Comparison of ENCODE assay signal across 20 cellular contexts in genomic region chrX:16120431-16120830, GRCh38. TPM values are rescaled to one million over a fixed set of nuclear protein-coding genes. Genes with fewer than 3 reads are reported as not detected.
DNase-seq lines count a peak whose midpoint lies in the region; ATAC-seq and TF ChIP-seq lines count a peak whose summit lies in the region.
"Had no signal": no experiment of that assay in that cellular context is flagged by ENCODE, and none has a peak within 500 bp of the region (broad histone marks: within the 10 kb centered on the region; RNA-seq: fewer than 3 reads in every experiment).

No MANE protein-coding gene starts in this region.

- H2BK15ac ChIP-seq in mesendoderm (replicated peaks; ENCODE audit: low read depth) = no peak overlapping the region

- H3K4me2 ChIP-seq in GM23248 (ENCODE audit: unreplicated experiment) = no peak overlapping the region
- no peak overlapping the region for H3K4me2 ChIP-seq in mesendoderm (ENCODE audit: low read length)

- in situ Hi-C loops in GM23248 (cut with MboI) = loop anchor here (10.0 kb wide), 1 partner anchor 554 kb away; no protein-coding TSS in a partner anchor

- H3K4me3 ChIP-seq in GM23248 (no peak overlapping the region), mesendoderm (ENCODE audit: low read length) (no peak overlapping the region)
- H3K4me3 ChIP-seq: adrenal gland, upper lobe of left lung had no signal

- no peaks in the 10 kb centered on the region for H3F3A ChIP-seq in GM23248 (ENCODE audit: insufficient read depth)

- H3K27me3 Mint-ChIP-seq in activated naive CD4-positive, alpha-beta T cell treated with anti-CD3 and anti-CD28 coated beads for 36 hours (ENCODE audit: low read depth) = peaks cover 3% of the 10 kb centered on the region
- H3K27me3 Mint-ChIP-seq in activated B cell treated with CpG ODN at 0.5 μM for 24 hours = peaks cover 2% of the 10 kb centered on the region
- no peaks in the 10 kb centered on the region for H3K27me3 Mint-ChIP-seq in stimulated activated memory B cell treated with anti-CD40 and anti-IgM and Interleukin-4, amounts not matched to agents 10 μg/mL and 1 μg/mL and 100 μg/mL, for 72 hours
- peaks cover 16% of the 10 kb centered on the region for H3K27me3 Mint-ChIP-seq in T-helper 17 cell

- no peaks in the 10 kb centered on the region for H3K36me3 Mint-ChIP-seq in activated naive CD4-positive, alpha-beta T cell treated with anti-CD3 and anti-CD28 coated beads for 36 hours (ENCODE audit: low read depth)
- H3K36me3 Mint-ChIP-seq in activated naive CD4-positive, alpha-beta T cell treated with anti-CD3 and anti-CD28 coated beads, Interleukin-2, amount 50 U/mL, for 72 hours = peaks cover 0 to 5% of the 10 kb centered on the region in 2 donors
- H3K36me3 Mint-ChIP-seq in activated B cell treated with CpG ODN at 0.5 μM for 24 hours (ENCODE audit: low read depth) = no peaks in the 10 kb centered on the region
- H3K36me3 Mint-ChIP-seq in stimulated activated memory B cell treated with anti-CD40 and anti-IgM and Interleukin-4, amounts not matched to agents 10 μg/mL and 1 μg/mL and 100 μg/mL, for 72 hours = no peaks in the 10 kb centered on the region
- peaks cover 2% of the 10 kb centered on the region for H3K36me3 Mint-ChIP-seq in T-helper 17 cell (ENCODE audit: low read depth)

- H2BK120ac ChIP-seq in mesendoderm (ENCODE audit: low read depth, low read length) = no peak overlapping the region

- H4K20me1 ChIP-seq in GM23248 (ENCODE audit: insufficient read depth) = no peaks in the 10 kb centered on the region

- no peak overlapping the region for H3K56ac ChIP-seq in mesendoderm (ENCODE audit: low read length)

- intact Hi-C loops in activated naive CD4-positive, alpha-beta T cell treated with anti-CD3 and anti-CD28 coated beads for 36 hours (cut with micrococcal nuclease) = loop anchor here (5.0 to 10.0 kb wide), 4 partner anchors 186 to 358 kb away; partner anchors contain the start of gene AP1S2
- intact Hi-C loops in activated B cell treated with CpG ODN at 0.5 μM for 24 hours (cut with micrococcal nuclease) = loop anchor here (5.0 to 10.0 kb wide), 2 partner anchors 443 to 574 kb away; no protein-coding TSS in a partner anchor

- no peaks in the 10 kb centered on the region for H3K9me3 Mint-ChIP-seq in activated naive CD4-positive, alpha-beta T cell treated with anti-CD3 and anti-CD28 coated beads for 36 hours
- peaks cover 0 to 4% of the 10 kb centered on the region in 2 donors for H3K9me3 Mint-ChIP-seq in activated naive CD4-positive, alpha-beta T cell treated with anti-CD3 and anti-CD28 coated beads, Interleukin-2, amount 50 U/mL, for 72 hours
- peaks cover 4% of the 10 kb centered on the region for H3K9me3 Mint-ChIP-seq in activated B cell treated with CpG ODN at 0.5 μM for 24 hours
- peaks cover 4% of the 10 kb centered on the region for H3K9me3 Mint-ChIP-seq in stimulated activated memory B cell treated with anti-CD40 and anti-IgM and Interleukin-4, amounts not matched to agents 10 μg/mL and 1 μg/mL and 100 μg/mL, for 72 hours

- no peak overlapping the region for H4K8ac ChIP-seq in mesendoderm (ENCODE audit: low read depth, low read length)

- H3K9ac ChIP-seq in GM23248 = no peak overlapping the region
- no peak overlapping the region for H3K9ac ChIP-seq in mesendoderm (ENCODE audit: low read length)

- no peak overlapping the region for H2BK5ac ChIP-seq in mesendoderm (ENCODE audit: low read length)

- H3K9me3 ChIP-seq in GM23248 (ENCODE audit: low read depth) (no peaks in the 10 kb centered on the region), T-helper 17 cell (ENCODE audit: control insufficient read depth, low read length, poor library complexity, severe bottlenecking) (no peaks in the 10 kb centered on the region)
- H3K9me3 ChIP-seq: adrenal gland had no signal

- H2AFZ ChIP-seq in GM23248 = no peak overlapping the region

- no peaks in the 10 kb centered on the region for H3K36me3 ChIP-seq in GM23248 (ENCODE audit: low read depth)
- H3K36me3 ChIP-seq in mesendoderm (ENCODE audit: control insufficient read depth, insufficient read depth, low read length) = no peaks in the 10 kb centered on the region
- H3K36me3 ChIP-seq: adrenal gland, upper lobe of left lung had no signal

- H3K27ac ChIP-seq in GM23248 (no peak overlapping the region), mesendoderm (ENCODE audit: low read depth, low read length) (no peak overlapping the region)
- H3K27ac ChIP-seq: adrenal gland, HL-60, upper lobe of left lung had no signal

- H3K4me1 Mint-ChIP-seq in activated naive CD4-positive, alpha-beta T cell treated with anti-CD3 and anti-CD28 coated beads for 36 hours (ENCODE audit: low read depth) = peaks cover 22% of the 10 kb centered on the region
- H3K4me1 Mint-ChIP-seq in activated B cell treated with CpG ODN at 0.5 μM for 24 hours = peaks cover 33% of the 10 kb centered on the region
- peaks cover 24% of the 10 kb centered on the region for H3K4me1 Mint-ChIP-seq in stimulated activated memory B cell treated with anti-CD40 and anti-IgM and Interleukin-4, amounts not matched to agents 10 μg/mL and 1 μg/mL and 100 μg/mL, for 72 hours
- peaks cover 5% of the 10 kb centered on the region for H3K4me1 Mint-ChIP-seq in T-helper 17 cell

- WGBS in GM23248 (ENCODE audit: low coverage in 1 of 2, low lambda C conversion rate in 2 of 2, missing lambda C conversion rate in 2 of 2), 2 experiments = 94 to 96% methylated on average over 3 of the region's 3 CpGs
- no CpG with 5 or more reads among the region's 3 CpGs for WGBS in mesendoderm (ENCODE audit: extremely low coverage, insufficient coverage, low lambda C conversion rate)

- no peak overlapping the region for H4K5ac ChIP-seq in mesendoderm (ENCODE audit: low read length)

- no peak for DNase-seq in activated naive CD4-positive, alpha-beta T cell treated with anti-CD3 and anti-CD28 coated beads for 36 hours
- DNase-seq in activated naive CD4-positive, alpha-beta T cell treated with anti-CD3 and anti-CD28 coated beads, Interleukin-2, amount 50 U/mL, for 72 hours (ENCODE audit: low spot score in 2 of 2) = no peak
- peak; percentile 1 for DNase-seq in GM23248
- DNase-seq in activated B cell treated with CpG ODN at 0.5 μM for 24 hours = no peak
- no peak for DNase-seq in mesendoderm
- DNase-seq in T-helper 17 cell = no peak
- DNase-seq: activated CD4-positive, alpha-beta T cell treated with anti-CD3 and anti-CD28 coated beads, Interleukin-2, amount 50 U/mL, for 4 hours; activated T-cell treated with anti-CD3 and anti-CD28 coated beads for 4 hours; adrenal gland; EL; KBM-7; RPMI8226; upper lobe of left lung had no signal

- no peaks in the 10 kb centered on the region for H3K79me2 ChIP-seq in GM23248 (ENCODE audit: insufficient read depth)
- peaks cover 2% of the 10 kb centered on the region for H3K79me2 ChIP-seq in mesendoderm (ENCODE audit: control insufficient read depth, insufficient read depth, low read length)

- no peak for TF ChIP-seq CTCF in activated B cell treated with CpG ODN at 0.5 μM for 24 hours (IDR thresholded peaks at IDR 0.05)

- peak overlapping the region; percentile 20 for H3K27ac Mint-ChIP-seq in activated naive CD4-positive, alpha-beta T cell treated with anti-CD3 and anti-CD28 coated beads for 36 hours
- H3K27ac Mint-ChIP-seq in activated naive CD4-positive, alpha-beta T cell treated with anti-CD3 and anti-CD28 coated beads, Interleukin-2, amount 50 U/mL, for 72 hours = peak overlapping the region in 1 of 2 donors; percentile 75
- H3K27ac Mint-ChIP-seq in activated B cell treated with CpG ODN at 0.5 μM for 24 hours (peak overlapping the region; percentile 80), T-helper 17 cell (no peak overlapping the region)
- H3K27ac Mint-ChIP-seq in stimulated activated memory B cell treated with anti-CD40 and anti-IgM and Interleukin-4, amounts not matched to agents 10 μg/mL and 1 μg/mL and 100 μg/mL, for 72 hours = peak overlapping the region; percentile 72
- H3K27ac Mint-ChIP-seq: mesothelial cell of epicardium had no signal

- H3K18ac ChIP-seq in mesendoderm (ENCODE audit: low read length) = no peak overlapping the region

- H3K23ac ChIP-seq in mesendoderm (ENCODE audit: low read length) = no peak overlapping the region

- H3K4me1 ChIP-seq in GM23248 (ENCODE audit: insufficient read depth) = no peaks in the 10 kb centered on the region
- H3K4me1 ChIP-seq in mesendoderm (ENCODE audit: control insufficient read depth, low read depth, low read length) = no peaks in the 10 kb centered on the region
- H3K4me1 ChIP-seq: adrenal gland, upper lobe of left lung had no signal

- POLR2A ChIA-PET in activated B cell treated with CpG ODN at 0.5 μM for 24 hours (lab: Charles Lee) = interaction anchor here (1.2 kb wide), 1 partner anchor 266 kb away, joined by 9 read pairs; the partner anchor contains the start of gene AP1S2

- H2AK5ac ChIP-seq in mesendoderm (ENCODE audit: low read length) = no peak overlapping the region

- H3K27me3 ChIP-seq in GM23248 (replicated peaks; ENCODE audit: insufficient read depth) (no peaks in the 10 kb centered on the region), mesendoderm (ENCODE audit: insufficient read depth, low read length, poor library complexity) (no peaks in the 10 kb centered on the region)
- H3K27me3 ChIP-seq: upper lobe of left lung had no signal

- no peak overlapping the region for H3K4ac ChIP-seq in mesendoderm (ENCODE audit: low read depth, low read length)

- ATAC-seq in activated naive CD4-positive, alpha-beta T cell treated with anti-CD3 and anti-CD28 coated beads, Interleukin-2, amount 50 U/mL, for 72 hours = no peak
- no peak for ATAC-seq in activated B cell treated with CpG ODN at 0.5 μM for 24 hours (ENCODE audit: low read depth)
- no peak for ATAC-seq in stimulated activated memory B cell treated with anti-CD40 and anti-IgM and Interleukin-4, amounts not matched to agents 10 μg/mL and 1 μg/mL and 100 μg/mL, for 72 hours
- no peak for ATAC-seq in GM21717 (IDR thresholded peaks at IDR 0.05; ENCODE audit: unreplicated experiment)
- ATAC-seq in T-helper 17 cell = no peak
- ATAC-seq: HCT116 had no signal

- H3K9me2 ChIP-seq in GM23248 (ENCODE audit: insufficient read depth) = no peaks in the 10 kb centered on the region

- CTCF ChIA-PET in activated naive CD4-positive, alpha-beta T cell treated with anti-CD3 and anti-CD28 coated beads for 36 hours (lab: Charles Lee) = interaction anchor here (0.6 to 2.0 kb wide), 2 partner anchors 91 to 926 kb away, joined by 3 to 5 read pairs; no protein-coding TSS in a partner anchor
- CTCF ChIA-PET in activated B cell treated with CpG ODN at 0.5 μM for 24 hours (lab: Charles Lee) = no interaction called here

- H3K4me3 Mint-ChIP-seq in activated naive CD4-positive, alpha-beta T cell treated with anti-CD3 and anti-CD28 coated beads for 36 hours = no peak overlapping the region
- H3K4me3 Mint-ChIP-seq in activated B cell treated with CpG ODN at 0.5 μM for 24 hours (no peak overlapping the region), T-helper 17 cell (no peak overlapping the region)
- H3K4me3 Mint-ChIP-seq in stimulated activated memory B cell treated with anti-CD40 and anti-IgM and Interleukin-4, amounts not matched to agents 10 μg/mL and 1 μg/mL and 100 μg/mL, for 72 hours = no peak overlapping the region
- H3K4me3 Mint-ChIP-seq: mesothelial cell of epicardium had no signal

- H3K79me1 ChIP-seq in mesendoderm (ENCODE audit: low read length) = no peaks in the 10 kb centered on the region

RNA-seq across cellular contexts. Expression of gene GRPR, which starts 2.9 kb away (rescaled TPM):
- not detected for total RNA-seq in activated naive CD4-positive, alpha-beta T cell treated with anti-CD3 and anti-CD28 coated beads for 36 hours
- not detected for total RNA-seq in activated naive CD4-positive, alpha-beta T cell treated with anti-CD3 and anti-CD28 coated beads, Interleukin-2, amount 50 U/mL, for 72 hours
- total RNA-seq in GM23248 (2014; rRNA removed; shearing (Covaris generic)) = not detected in 2 replicates
- 0.13 and 0.32 TPM in 2 replicates for polyA plus RNA-seq in GM23248 (2016; fragmentation: Nextera tagmentation; extraction: Ambion mirVana)
- total RNA-seq in activated B cell treated with CpG ODN at 0.5 μM for 24 hours (0.16 and 0.37 TPM in 2 replicates), T-helper 17 cell (under 1 TPM in 1 of 2 donors, not detected in 1; 0.37 TPM)
- polyA plus RNA-seq in mesendoderm (2013, experiment 1 of 2) = 13.1 TPM
- polyA plus RNA-seq in mesendoderm (2013, experiment 2 of 2) = 14.5 TPM
- total RNA-seq: bronchial epithelial cell had no signal

RNA-seq across cellular contexts. Expression of gene MAGEB17, which starts 46.9 kb away (rescaled TPM):
- total RNA-seq in activated naive CD4-positive, alpha-beta T cell treated with anti-CD3 and anti-CD28 coated beads for 36 hours = not detected
- total RNA-seq in activated naive CD4-positive, alpha-beta T cell treated with anti-CD3 and anti-CD28 coated beads, Interleukin-2, amount 50 U/mL, for 72 hours = not detected
- not detected in 2 replicates for total RNA-seq in GM23248 (2014; rRNA removed; shearing (Covaris generic))
- not detected in 2 replicates for polyA plus RNA-seq in GM23248 (2016; fragmentation: Nextera tagmentation; extraction: Ambion mirVana)
- not detected in 2 replicates for total RNA-seq in activated B cell treated with CpG ODN at 0.5 μM for 24 hours
- polyA plus RNA-seq in mesendoderm (2013, experiment 1 of 2) = 0.20 TPM
- 0.28 TPM for polyA plus RNA-seq in mesendoderm (2013, experiment 2 of 2)
- total RNA-seq in T-helper 17 cell = not detected
- total RNA-seq: adrenal gland, bronchial epithelial cell, epithelial cell of proximal tubule, mesothelial cell of epicardium, upper lobe of left lung had no signal
